Comparison of ENCODE assay signal across 9 cellular contexts in genomic region chr19:10625762-10626138, GRCh38. TPM values are rescaled to one million over a fixed set of nuclear protein-coding genes. Genes with fewer than 3 reads are reported as not detected.
DNase-seq lines count a peak whose midpoint lies in the region; ATAC-seq and TF ChIP-seq lines count a peak whose summit lies in the region.
"Had no signal": no experiment of that assay in that cellular context is flagged by ENCODE, and none has a peak within 500 bp of the region (broad histone marks: within the 10 kb centered on the region; RNA-seq: fewer than 3 reads in every experiment).

No MANE protein-coding gene starts in this region.

- ATAC-seq in GM18517 (IDR thresholded peaks at IDR 0.05; ENCODE audit: unreplicated experiment) (no peak), GM19452 (IDR thresholded peaks at IDR 0.05; ENCODE audit: unreplicated experiment) (no peak)
- ATAC-seq: activated T-helper 17 cell treated with anti-CD3 and anti-CD28 coated beads, Interleukin-2, amount 50 U/mL, for 72 hours had no signal

- H3K4me3 ChIP-seq in adipocyte (ENCODE audit: low read length) (peak overlapping the region; percentile 82), right atrium auricular region (peak overlapping the region; percentile 54 to 64), rectal smooth muscle tissue (ENCODE audit: low read length) (peak overlapping the region; percentile 73)

- DNase-seq in DMS79 (lab: John Stamatoyannopoulos, UW) = peak; percentile 42
- DNase-seq in adipocyte (ENCODE audit: low read depth) = no peak
- no peak for DNase-seq in right atrium auricular region (ENCODE audit: low spot score)
- no peak for DNase-seq in NCI-H2171 treated with DMSO at 0.1 percent for 48 hours (lab: John Stamatoyannopoulos, UW)
- no peak for DNase-seq in 8988T

- H3K4me1 ChIP-seq in adipocyte (ENCODE audit: control insufficient read depth, insufficient read depth, low read length) (peaks cover 5% of the 10 kb centered on the region), right atrium auricular region (peaks cover 0 to 29% of the 10 kb centered on the region in 2 donors), rectal smooth muscle tissue (ENCODE audit: control insufficient read depth, insufficient read depth, low read length) (no peaks in the 10 kb centered on the region)

- H3K9ac ChIP-seq in adipocyte (ENCODE audit: low read length) (peak overlapping the region; percentile 78), rectal smooth muscle tissue (ENCODE audit: low read length) (peak overlapping the region; percentile 32)

- H3K27ac ChIP-seq in right atrium auricular region = peak overlapping the region; percentile 81 to 87
- no peak overlapping the region for H3K27ac ChIP-seq in rectal smooth muscle tissue (ENCODE audit: low read depth, low read length)

- H3K27me3 ChIP-seq in adipocyte (replicated peaks; ENCODE audit: control insufficient read depth, insufficient read depth, low read length) (no peaks in the 10 kb centered on the region), right atrium auricular region (no peaks in the 10 kb centered on the region), rectal smooth muscle tissue (ENCODE audit: control insufficient read depth, insufficient read depth, low read length) (no peaks in the 10 kb centered on the region)

- H3K36me3 ChIP-seq in adipocyte (ENCODE audit: control insufficient read depth, insufficient read depth, low read length, severe bottlenecking) (peaks cover 6% of the 10 kb centered on the region), right atrium auricular region (peaks cover 18% of the 10 kb centered on the region), rectal smooth muscle tissue (ENCODE audit: control insufficient read depth, insufficient read depth, low read length) (no peaks in the 10 kb centered on the region)

- TF ChIP-seq CTCF in right atrium auricular region (IDR thresholded peaks at IDR 0.05) = no peak

- H3K9me3 ChIP-seq in adipocyte (ENCODE audit: control insufficient read depth, low read length) = no peaks in the 10 kb centered on the region
- no peaks in the 10 kb centered on the region for H3K9me3 ChIP-seq in right atrium auricular region

RNA-seq across cellular contexts. Expression of gene SLC44A2, which starts 0.4 kb away (rescaled TPM):
- total RNA-seq in right atrium auricular region = 10 to 100 TPM; 91.3 to 96.2 TPM

RNA-seq across cellular contexts. Expression of gene ILF3, which starts 28.4 kb away (rescaled TPM):
- total RNA-seq in right atrium auricular region = 10 to 100 TPM; 59.2 to 75.1 TPM

RNA-seq across cellular contexts. Expression of gene AP1M2, which starts 38.6 kb away (rescaled TPM):
- 1 to 10 TPM in 1 of 2 donors, not detected in 1; 4.8 TPM for total RNA-seq in right atrium auricular region
- total RNA-seq: activated T-helper 17 cell treated with anti-CD3 and anti-CD28 coated beads, Interleukin-2, amount 50 U/mL, for 72 hours had no signal

RNA-seq across cellular contexts. Expression of gene CDKN2D, which starts 57.0 kb away (rescaled TPM):
- 1 to 10 TPM; 4.4 to 4.6 TPM for total RNA-seq in right atrium auricular region

RNA-seq across cellular contexts. Expression of gene KRI1, which starts 59.9 kb away (rescaled TPM):
- total RNA-seq in right atrium auricular region = 10 to 100 TPM in 1 of 2 donors, 1 to 10 TPM in 1; 9.6 to 10.3 TPM
